In genomic region chr15:77819271-77819806, GRCh38 we compare ENCODE assay signal across 9 cellular contexts.
DNase-seq lines count a peak whose midpoint lies in the region; ATAC-seq, FAIRE-seq and TF ChIP-seq lines count a peak whose summit lies in the region.
"Had no signal": no experiment of that assay in that cellular context is flagged by ENCODE, and none has a peak within 500 bp of the region (broad histone marks: within the 10 kb centered on the region; RNA-seq: fewer than 3 reads in every experiment).

No MANE protein-coding gene starts in this region.

- no peak overlapping the region for H3K14ac ChIP-seq in H1 (ENCODE audit: insufficient read length)

- H2BK5ac ChIP-seq in H1 (ENCODE audit: low read depth, low read length): no peak overlapping the region; the same call in 1 of the 2 replicates

- no peaks in the 10 kb centered on the region for H3K79me1 ChIP-seq in H1 (ENCODE audit: low read depth, low read length)

- no peaks in the 10 kb centered on the region for H3K4me1 Mint-ChIP-seq in Caco-2 (ENCODE audit: low read depth, unreplicated experiment)

- 0 out of 2 replicates have a peak, but pooled peaks cover 4% of the 10 kb centered on the region for H3K4me1 ChIP-seq in Caco-2
- H3K4me1 ChIP-seq in H1 (replicated peaks in 1 of 4; ENCODE audit: control insufficient read depth in 3 of 4, insufficient read depth in 4 of 4, low read length in 3 of 4): peaks cover 0 to 12% (median 10%) of the 10 kb centered on the region in 4 experiments; a peak in 6 of 7 replicates

- H3K23ac ChIP-seq in H1 (ENCODE audit: insufficient read length): no peak overlapping the region

- 2% methylated on average over 49 of the region's 84 CpGs; no CpG with 5 or more reads in 1 of the 2 experiments for WGBS in H1 (ENCODE audit: extremely low coverage in 1 of 2, insufficient coverage in 1 of 2, insufficient read length in 1 of 2, insufficient replicate concordance in 2 of 2, low coverage in 1 of 2, low lambda C conversion rate in 2 of 2, missing lambda C conversion rate in 1 of 2), 2 experiments

- intact Hi-C loops in Caco-2 (cut with micrococcal nuclease; ENCODE audit: unreplicated experiment): no loop called here
- intact Hi-C loops in posterior cingulate gyrus (cut with DNase I): no loop called here

- H3K79me2 ChIP-seq in H1 (ENCODE audit: control insufficient read depth in 1 of 2, insufficient read depth in 2 of 2, low read length in 2 of 2): no peaks in the 10 kb centered on the region

- no peak for DNase-seq in Caco-2
- peak; percentile 18 for DNase-seq in MG63
- peak in 1 of 2 experiments; percentile 61 for DNase-seq in H1 (ENCODE audit: low read depth in 1 of 2, low spot score in 2 of 2)
- peak in 9 of 10 donors; percentile 24 to 93 (median 69) for DNase-seq in posterior cingulate gyrus
- DNase-seq in KG1 (lab: John Stamatoyannopoulos, UW): no peak
- no peak for DNase-seq in omental fat pad (ENCODE audit: low spot score)
- DNase-seq: NCI-H187 had no signal

- no TSS peak for BruUV-seq in Caco-2 (replicated peaks; lab: Mats Ljungman, UMichigan)

- H2BK15ac ChIP-seq in H1 (ENCODE audit: low read length): no peak overlapping the region

- no peak overlapping the region for H2AK5ac ChIP-seq in H1 (ENCODE audit: low read depth, low read length)

- TF ChIP-seq CTCF in Caco-2 (IDR thresholded peaks at IDR 0.05; ENCODE audit: insufficient read depth in 1 of 2, low read depth in 1 of 2, low read length in 1 of 2, severe bottlenecking in 1 of 2, unreplicated experiment in 1 of 2): no peak
- no peak for TF ChIP-seq CTCF in H1 (IDR thresholded peaks at IDR 0.05; ENCODE audit: control extremely low read depth in 1 of 3, insufficient read depth in 1 of 3, low read depth in 1 of 3, low read length in 3 of 3)
- no peak for TF ChIP-seq CTCF in omental fat pad (IDR thresholded peaks at IDR 0.05)

- H4K8ac ChIP-seq in H1 (ENCODE audit: extremely low read depth, insufficient read depth, low read length): no peak overlapping the region

- peak overlapping the region; percentile 49 for H3K4me3 Mint-ChIP-seq in Caco-2 (ENCODE audit: unreplicated experiment)

- H3K56ac ChIP-seq in H1 (replicated peaks; ENCODE audit: insufficient read length, low read depth, low read length): no peak overlapping the region

- H3K4me2 ChIP-seq in H1 (ENCODE audit: insufficient read depth in 1 of 2, low read depth in 2 of 2, low read length in 2 of 2): peak overlapping the region; percentile 51 to 92

- H3K9me3 ChIP-seq in Caco-2 (no peaks in the 10 kb centered on the region), MG63 (no peaks in the 10 kb centered on the region), H1 (ENCODE audit: insufficient read depth in 2 of 2, low read depth in 1 of 2, low read length in 1 of 2) (no peaks in the 10 kb centered on the region)

- H3K36me3 Mint-ChIP-seq in Caco-2 (ENCODE audit: insufficient read depth, unreplicated experiment): no peaks in the 10 kb centered on the region

- POLR2A ChIA-PET in Caco-2 (lab: Charles Lee): no interaction called here
- POLR2A ChIA-PET in H1 (lab: Charles Lee; ENCODE audit: partially characterized antibody): interaction anchor here (0.6 to 2.9 kb wide), 4 partner anchors 8 to 186 kb away, joined by 3 to 21 read pairs (median 6); partner anchors contain the start of gene LINGO1

- H4K91ac ChIP-seq in H1 (replicated peaks; ENCODE audit: insufficient read length, low read length): peak overlapping the region; percentile 79

- no peak overlapping the region for H3K9ac ChIP-seq in H1 (replicated peaks in 1 of 4; ENCODE audit: extremely low read depth in 1 of 4, low read depth in 3 of 4, low read length in 3 of 4)

- no peak overlapping the region for H3K4ac ChIP-seq in H1 (replicated peaks; ENCODE audit: insufficient read length, low read depth, low read length)

- no peaks in the 10 kb centered on the region for H4K20me1 ChIP-seq in H1 (replicated peaks in 1 of 2; ENCODE audit: control insufficient read depth in 1 of 2, insufficient read depth in 2 of 2, low read length in 2 of 2)

- H3K18ac ChIP-seq in H1 (ENCODE audit: extremely low read depth, low read length): peak overlapping the region; percentile 87; the same call in 1 of the 2 replicates

- peak overlapping the region; percentile 28 for H3K4me3 ChIP-seq in Caco-2 (ENCODE audit: low read depth, low read length)
- peak overlapping the region; percentile 36 for H3K4me3 ChIP-seq in MG63
- peak overlapping the region; percentile 48 to 77 (median 58) for H3K4me3 ChIP-seq in H1 (ENCODE audit: extremely low read depth in 1 of 4, insufficient read depth in 2 of 4, low read depth in 3 of 4, low read length in 4 of 4)

- H3K27me3 ChIP-seq in Caco-2 (replicated peaks; ENCODE audit: control insufficient read depth, insufficient read depth, low read length): peaks cover 3% of the 10 kb centered on the region
- H3K27me3 ChIP-seq in MG63: peaks cover 25% of the 10 kb centered on the region
- H3K27me3 ChIP-seq in H1 (replicated peaks in 1 of 4; ENCODE audit: control insufficient read depth in 3 of 4, extremely low read depth in 1 of 4, insufficient read depth in 3 of 4, low read length in 3 of 4): peaks cover 23 to 46% (median 39%) of the 10 kb centered on the region in 4 experiments

- FAIRE-seq in H1 (lab: Jason Lieb, UNC): no peak

- no peak for TF ChIP-seq POLR2A in H1 (IDR thresholded peaks at IDR 0.05; ENCODE audit: control extremely low read depth in 1 of 2, low read depth in 2 of 2, low read length in 2 of 2)

- no peak overlapping the region for H3K27ac ChIP-seq in H1 (ENCODE audit: low read depth, low read length)

- H3K9me3 Mint-ChIP-seq in Caco-2 (ENCODE audit: unreplicated experiment): no peaks in the 10 kb centered on the region

- H3K36me3 ChIP-seq in Caco-2 (ENCODE audit: control insufficient read depth, insufficient read depth, low read length) (no peaks in the 10 kb centered on the region), MG63 (no peaks in the 10 kb centered on the region), H1 (ENCODE audit: control insufficient read depth in 2 of 4, insufficient read depth in 4 of 4, low read length in 3 of 4) (no peaks in the 10 kb centered on the region)

- H2AFZ ChIP-seq in H1 (ENCODE audit: low read length): no peak overlapping the region; the same call in 1 of the 2 replicates

- CTCF ChIA-PET in Caco-2 (lab: Charles Lee) (interaction anchor here (0.7 to 2.9 kb wide), 4 partner anchors 10 to 276 kb away, joined by 3 to 34 read pairs (median 4); partner anchors contain the start of gene LINGO1), H1 (lab: Charles Lee; ENCODE audit: partially characterized antibody) (interaction anchor here (0.5 to 3.8 kb wide), 23 partner anchors 12 to 573 kb away, joined by 3 to 158 read pairs (median 17); partner anchors contain the start of gene LINGO1)

- no peak overlapping the region for H4K5ac ChIP-seq in H1 (ENCODE audit: insufficient read length, low read depth, low read length)

- no peak for TF ChIP-seq EP300 in H1 (IDR thresholded peaks at IDR 0.05; ENCODE audit: borderline replicate concordance in 1 of 2, low read depth in 2 of 2, low read length in 2 of 2)

- H2BK120ac ChIP-seq in H1 (replicated peaks; ENCODE audit: low read depth, low read length): no peak overlapping the region

- H3K23me2 ChIP-seq in H1 (ENCODE audit: low read depth, low read length): peaks cover 14% of the 10 kb centered on the region; the same call in 1 of the 2 replicates

- peaks cover 22% of the 10 kb centered on the region for H3K27me3 Mint-ChIP-seq in Caco-2 (ENCODE audit: insufficient read depth, unreplicated experiment)

- no peak overlapping the region for H2BK20ac ChIP-seq in H1 (ENCODE audit: low read length)

- H2BK12ac ChIP-seq in H1 (ENCODE audit: low read depth, low read length): no peak overlapping the region

- no peak overlapping the region for H3K27ac Mint-ChIP-seq in Caco-2 (ENCODE audit: unreplicated experiment)

- ATAC-seq in GM19452 (IDR thresholded peaks at IDR 0.05; ENCODE audit: unreplicated experiment) (no peak), GM18858 (IDR thresholded peaks at IDR 0.05; ENCODE audit: unreplicated experiment) (no peak), omental fat pad (ENCODE audit: low FRiP score) (no peak)

- TF ChIP-seq RAD21 in H1 (IDR thresholded peaks at IDR 0.05 in 1 of 2, conservative IDR thresholded peaks at IDR 0.05 in 1 of 2; ENCODE audit: low read depth in 2 of 2, low read length in 2 of 2): no peak

TF ChIP-seq in H1, 55 proteins besides CTCF, POLR2A, EP300 and RAD21:
- TF ChIP-seq KDM4A (IDR thresholded peaks at IDR 0.05; ENCODE audit: low read depth, low read length, severe bottlenecking) (peak; percentile 93), RBBP5 (IDR thresholded peaks at IDR 0.05; ENCODE audit: borderline replicate concordance, low read depth, low read length) (peak; percentile 58; the same call in 1 of the 2 replicates), HDAC6 (IDR thresholded peaks at IDR 0.05; ENCODE audit: low read depth, low read length) (no peak), KDM1A (IDR thresholded peaks at IDR 0.05; ENCODE audit: borderline replicate concordance, low read length) (no peak), CEBPB (IDR thresholded peaks at IDR 0.05; ENCODE audit: low read depth, low read length) (no peak)
- TF ChIP-seq, protein P1, sequence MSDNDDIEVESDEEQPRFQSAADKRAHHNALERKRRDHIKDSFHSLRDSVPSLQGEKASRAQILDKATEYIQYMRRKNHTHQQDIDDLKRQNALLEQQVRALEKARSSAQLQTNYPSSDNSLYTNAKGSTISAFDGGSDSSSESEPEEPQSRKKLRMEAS (IDR thresholded peaks at IDR 0.05): peak; percentile 56; the same call in 1 of the 2 replicates

Comparison
In these comparisons a context has a peak if more than half of its experiments do, and no peak if none do; other contexts are left out.
1. DNase-seq: peak in MG63 (single experiment) and posterior cingulate gyrus (9 of 10); none in Caco-2 (0 of 2), KG1 (single experiment) and omental fat pad (single experiment).
2. Peak in every context shown above with its lines, with median percentiles within 50 percentile points of each other: H3K4me3 ChIP-seq.